16 cellular contexts compared by ENCODE assay signal in genomic region chr1:193392686-193393085, GRCh38.
DNase-seq lines count a peak whose midpoint lies in the region; ATAC-seq, FAIRE-seq and TF ChIP-seq lines count a peak whose summit lies in the region.
"Had no signal": no experiment of that assay in that cellular context is flagged by ENCODE, and none has a peak within 500 bp of the region (broad histone marks: within the 10 kb centered on the region; RNA-seq: fewer than 3 reads in every experiment).

No MANE protein-coding gene starts in this region.

- no peaks in the 10 kb centered on the region for H3F3A ChIP-seq in OCI-LY1 (ENCODE audit: insufficient read depth, low read length)

- H3K4me2 ChIP-seq in HepG2 (ENCODE audit: low read depth, low read length) = no peak overlapping the region
- no peak overlapping the region for H3K4me2 ChIP-seq in OCI-LY1 (ENCODE audit: low read length)

- no peak for TF ChIP-seq CTCF in liver (IDR thresholded peaks at IDR 0.05; ENCODE audit: low read depth, low read length, missing input control)
- no peak for TF ChIP-seq CTCF in HepG2 (CRISPR knock-in tag; IDR thresholded peaks at IDR 0.05)
- peak; percentile 31; the same call in 1 of the 2 replicates for TF ChIP-seq CTCF in OCI-LY1 (IDR thresholded peaks at IDR 0.05; ENCODE audit: low read length)
- peak; percentile 15 for TF ChIP-seq CTCF in epithelial cell of proximal tubule (conservative IDR thresholded peaks at IDR 0.05; ENCODE audit: low read depth, low read length)

- no peak overlapping the region for H2AFZ ChIP-seq in HepG2 (ENCODE audit: low read length)
- no peak overlapping the region for H2AFZ ChIP-seq in OCI-LY1 (ENCODE audit: low read length)
- H2AFZ ChIP-seq: GM23248 had no signal

- H3K27me3 ChIP-seq in liver (ENCODE audit: control insufficient read depth in 4 of 4, insufficient read depth in 4 of 4, low read length in 3 of 4) = no peaks in the 10 kb centered on the region
- no peaks in the 10 kb centered on the region for H3K27me3 ChIP-seq in HepG2 (ENCODE audit: control insufficient read depth in 1 of 2, insufficient read depth in 2 of 2, low read length in 2 of 2)
- no peaks in the 10 kb centered on the region for H3K27me3 ChIP-seq in OCI-LY1 (ENCODE audit: insufficient read depth, low read length)

- intact Hi-C loops in HepG2 (cut with micrococcal nuclease; ENCODE audit: unreplicated experiment) = no loop called here
- intact Hi-C loops in left cardiac atrium (cut with DNase I) = no loop called here

- no peaks in the 10 kb centered on the region for H3K4me1 ChIP-seq in liver (ENCODE audit: control insufficient read depth in 4 of 4, insufficient read depth in 4 of 4, low read length in 3 of 4)
- H3K4me1 ChIP-seq in HepG2 (ENCODE audit: insufficient read depth, low read length) = no peaks in the 10 kb centered on the region
- H3K4me1 ChIP-seq in OCI-LY1 (ENCODE audit: insufficient read depth, low read length, severe bottlenecking) = no peaks in the 10 kb centered on the region

- H3K9me2 ChIP-seq in OCI-LY1 (ENCODE audit: low read depth, low read length) = no peaks in the 10 kb centered on the region

- H4K20me1 ChIP-seq in HepG2 (ENCODE audit: insufficient read depth, low read length) (no peaks in the 10 kb centered on the region), OCI-LY1 (ENCODE audit: insufficient read depth, low read length) (no peaks in the 10 kb centered on the region)

- no peak overlapping the region for H3K27ac ChIP-seq in liver (ENCODE audit: low read depth in 1 of 2, low read length in 2 of 2)
- no peak overlapping the region for H3K27ac ChIP-seq in HepG2 (ENCODE audit: extremely low read length, insufficient read depth, low read length)
- no peak overlapping the region for H3K27ac ChIP-seq in OCI-LY1 (ENCODE audit: low read depth, low read length, poor library complexity, severe bottlenecking)
- H3K27ac ChIP-seq: GM23248 had no signal

- H3K36me3 ChIP-seq in liver (ENCODE audit: control insufficient read depth in 4 of 4, insufficient read depth in 3 of 4, low read depth in 1 of 4, low read length in 3 of 4) (no peaks in the 10 kb centered on the region), HepG2 (replicated peaks in 1 of 2; ENCODE audit: control insufficient read depth in 1 of 2, insufficient read depth in 2 of 2, low read length in 2 of 2) (no peaks in the 10 kb centered on the region), OCI-LY1 (ENCODE audit: insufficient read depth, low read length) (no peaks in the 10 kb centered on the region)

- POLR2A ChIA-PET in HepG2 (lab: Yijun Ruan, JAX) = no interaction called here

- in situ Hi-C loops in HepG2 (cut with HindIII; ENCODE audit: extremely low pct_ligation_motif_present, low pct_unique_long_range_greater_than_20kb) = no loop called here

- CTCF ChIA-PET in HepG2 (lab: Yijun Ruan, JAX; ENCODE audit: low intra/inter-chr PET ratio, low total read pairs) = no interaction called here

- H3K79me2 ChIP-seq in HepG2 (ENCODE audit: insufficient read depth, low read length) (no peaks in the 10 kb centered on the region), OCI-LY1 (ENCODE audit: insufficient read depth, low read length) (no peaks in the 10 kb centered on the region)

- ATAC-seq in HepG2 (no peak), left cardiac atrium (no peak)

- DNase-seq in HepG2 (ENCODE audit: low spot score) (no peak), epithelial cell of proximal tubule (ENCODE audit: low read depth) (no peak), HT-29 (ENCODE audit: low spot score) (no peak), left cardiac atrium (no peak), NCI-H226 (no peak)
- DNase-seq: AML-193; CD4-positive, CD25-positive, alpha-beta regulatory T cell; DMS79 treated with DMSO at 0.1 percent for 48 hours; GDM1; GM23248; Kasumi-1; MV-4-11; NCI-H1417 treated with DMSO at 0.1 percent for 48 hours; NCI-H2029 treated with DMSO at 0.1 percent for 48 hours had no signal

- no TSS peak for BruUV-seq in HepG2 (replicated peaks; lab: Mats Ljungman, UMichigan)

- no peak for FAIRE-seq in HepG2 (lab: Jason Lieb, UNC)

- H3K9me3 ChIP-seq in liver (ENCODE audit: control insufficient read depth in 4 of 4, low read length in 3 of 4) = no peaks in the 10 kb centered on the region
- H3K9me3 ChIP-seq in HepG2 (ENCODE audit: low read length) = no peaks in the 10 kb centered on the region
- H3K9me3 ChIP-seq in OCI-LY1 (ENCODE audit: low read length) = no peaks in the 10 kb centered on the region

- WGBS in liver = 72% methylated on average over 1 of the region's 1 CpG
- 8% methylated on average over 1 of the region's 1 CpG for WGBS in HepG2 (ENCODE audit: low lambda C conversion rate)

- H3K9ac ChIP-seq in liver (ENCODE audit: low read depth in 1 of 2, low read length in 2 of 2) = no peak overlapping the region
- no peak overlapping the region for H3K9ac ChIP-seq in HepG2 (ENCODE audit: insufficient read depth, low read depth, low read length)
- H3K9ac ChIP-seq in OCI-LY1 (ENCODE audit: low read length) = no peak overlapping the region
- H3K9ac ChIP-seq: GM23248 had no signal

- TF ChIP-seq RAD21 in liver (IDR thresholded peaks at IDR 0.05) (peak; percentile 19 to 39), HepG2 (CRISPR knock-in tag; IDR thresholded peaks at IDR 0.05) (no peak)

- no peak for TF ChIP-seq EP300 in HepG2 (IDR thresholded peaks at IDR 0.05; ENCODE audit: low read depth in 2 of 2, low read length in 2 of 2)
- TF ChIP-seq EP300 in HepG2 (CRISPR knock-in tag; IDR thresholded peaks at IDR 0.05; ENCODE audit: borderline replicate concordance) = no peak

- no peak overlapping the region for H3K4me3 ChIP-seq in liver (ENCODE audit: low read depth in 1 of 3, low read length in 3 of 3)
- no peak overlapping the region for H3K4me3 ChIP-seq in HepG2 (replicated peaks in 1 of 3; ENCODE audit: insufficient read depth in 1 of 3, low read depth in 2 of 3, low read length in 3 of 3)
- H3K4me3 ChIP-seq in OCI-LY1 (ENCODE audit: low read depth, low read length, poor library complexity, severe bottlenecking) = no peak overlapping the region
- no peak overlapping the region for H3K4me3 ChIP-seq in epithelial cell of proximal tubule (ENCODE audit: low read depth, low read length)
- H3K4me3 ChIP-seq: GM23248 had no signal

- no peak for TF ChIP-seq POLR2A in HepG2 (IDR thresholded peaks at IDR 0.05; ENCODE audit: insufficient read depth in 1 of 2, low read depth in 2 of 2, low read length in 2 of 2)

TF ChIP-seq in liver, 16 proteins besides CTCF, POLR2A, EP300 and RAD21 (continues in another document):
- TF ChIP-seq JUND (IDR thresholded peaks at IDR 0.05) (no peak), REST (IDR thresholded peaks at IDR 0.05) (no peak), FOXA1 (IDR thresholded peaks at IDR 0.05) (no peak), NR2F2 (IDR thresholded peaks at IDR 0.05) (no peak), HNF4G (IDR thresholded peaks at IDR 0.05) (no peak), SP1 (IDR thresholded peaks at IDR 0.05) (no peak)

TF ChIP-seq in HepG2, 621 proteins besides CTCF, POLR2A, EP300 and RAD21:
- TF ChIP-seq ZNF235 (CRISPR knock-in tag; IDR thresholded peaks at IDR 0.05; ENCODE audit: borderline replicate concordance) = no peak
- TF ChIP-seq PRMT3 (CRISPR knock-in tag; IDR thresholded peaks at IDR 0.05; ENCODE audit: borderline replicate concordance, low read depth) = no peak
- no peak for TF ChIP-seq ZNF747 (CRISPR knock-in tag; IDR thresholded peaks at IDR 0.05; ENCODE audit: borderline replicate concordance)
- TF ChIP-seq ARID3A (IDR thresholded peaks at IDR 0.05; ENCODE audit: low read depth, low read length) = no peak
- TF ChIP-seq RFX5 (IDR thresholded peaks at IDR 0.05; ENCODE audit: low read depth, low read length) = no peak
- TF ChIP-seq DR1 (CRISPR knock-in tag; IDR thresholded peaks at IDR 0.05) = no peak
- no peak for TF ChIP-seq ETV5 (CRISPR knock-in tag; IDR thresholded peaks at IDR 0.05; ENCODE audit: borderline replicate concordance)
- TF ChIP-seq AGO1 (IDR thresholded peaks at IDR 0.05; ENCODE audit: low read depth, low read length, poor library complexity, severe bottlenecking) = no peak
- no peak for TF ChIP-seq SRY (CRISPR knock-in tag; IDR thresholded peaks at IDR 0.05)
- TF ChIP-seq KDM5A (IDR thresholded peaks at IDR 0.05; ENCODE audit: borderline replicate concordance, low read length) = no peak
TF ChIP-seq in HepG2: peak in this region for 0.

Comparison
In these comparisons a context has a peak if more than half of its experiments do, and no peak if none do; other contexts are left out.
1. CTCF ChIP-seq: peak in OCI-LY1 (single experiment) and epithelial cell of proximal tubule (single experiment); none in liver (single experiment) and HepG2 (single experiment).